9 cellular contexts compared by ENCODE assay signal in the genomic region with DNA sequence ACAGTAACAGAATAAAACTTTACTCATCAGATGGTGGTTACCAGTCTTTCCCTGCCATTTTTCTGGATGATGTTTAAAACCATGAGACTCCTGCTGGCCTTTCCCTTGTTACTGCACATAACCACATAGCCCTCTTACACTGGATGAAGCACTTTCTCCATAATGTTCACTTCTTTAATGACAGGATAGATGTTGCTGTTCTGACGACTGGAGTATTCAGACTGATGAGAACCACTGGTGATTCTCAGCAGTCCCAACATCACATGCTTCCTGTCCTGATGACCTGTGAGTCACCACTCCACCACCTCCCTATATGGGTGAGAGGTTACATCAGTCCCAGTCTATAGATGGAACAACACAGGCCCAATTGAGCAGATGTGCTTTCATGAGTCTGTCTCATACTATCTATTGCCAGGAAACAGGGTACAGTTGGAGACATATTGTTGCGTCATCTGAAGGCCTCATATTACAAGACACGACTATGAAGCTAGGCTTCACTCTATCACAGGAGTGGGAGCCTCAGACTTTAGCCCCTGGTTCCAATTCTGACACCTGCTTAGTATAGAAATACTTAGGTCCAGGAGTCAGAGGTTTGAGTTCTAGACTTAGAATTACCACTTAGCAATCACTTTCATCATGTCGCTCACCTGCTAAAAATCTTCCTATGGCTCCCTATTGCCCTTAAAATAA.
A peak's percentile ranks its signal among the peaks of the same experiment; 100 is the strongest.
DNase-seq lines count a peak whose midpoint lies in the region; ATAC-seq and TF ChIP-seq lines count a peak whose summit lies in the region.
"Had no signal": no experiment of that assay in that cellular context is flagged by ENCODE, and none has a peak within 500 bp of the region (broad histone marks: within the 10 kb centered on the region; RNA-seq: fewer than 3 reads in every experiment).

No MANE protein-coding gene starts in this region.

- H3K36me3 ChIP-seq in SJSA1 = no peaks in the 10 kb centered on the region

- peak; percentile 97 for DNase-seq in DMS53 (lab: John Stamatoyannopoulos, UW)
- DNase-seq in SJSA1 (ENCODE audit: low read depth in 1 of 2, low spot score in 2 of 2) = peak in 1 of 2 experiments; percentile 40
- peak; percentile 82 for DNase-seq in epithelial cell of proximal tubule (ENCODE audit: low read depth)
- DNase-seq in non-pigmented ciliary epithelial cell (ENCODE audit: low read depth) = peak; percentile 95
- DNase-seq in Kasumi-1 (lab: John Stamatoyannopoulos, UW) = no peak
- no peak for DNase-seq in activated effector memory CD4-positive, alpha-beta T cell treated with Interleukin-2 at 50 U/mL for 16 hours

- H3K4me3 ChIP-seq in SJSA1 (no peak overlapping the region), epithelial cell of proximal tubule (ENCODE audit: low read depth, low read length) (no peak overlapping the region)

- H3K27me3 ChIP-seq in SJSA1 (replicated peaks) = no peaks in the 10 kb centered on the region

- TF ChIP-seq CTCF in epithelial cell of proximal tubule (conservative IDR thresholded peaks at IDR 0.05; ENCODE audit: low read depth, low read length) = peak; percentile 28

- H3K9me3 ChIP-seq in SJSA1 (replicated peaks) = no peaks in the 10 kb centered on the region

- 0 out of 2 replicates have a peak overlapping the region, but pooled peaks have one; percentile 25 for H3K27ac ChIP-seq in SJSA1
- H3K27ac ChIP-seq: parathyroid adenoma had no signal

- ATAC-seq in GM19372 (IDR thresholded peaks at IDR 0.05; ENCODE audit: low read depth, unreplicated experiment) (peak; percentile 74), HG03432 (IDR thresholded peaks at IDR 0.05; ENCODE audit: unreplicated experiment) (peak; percentile 97)

- peaks cover 9% of the 10 kb centered on the region for H3K4me1 ChIP-seq in SJSA1 (replicated peaks)
- H3K4me1 ChIP-seq: parathyroid adenoma had no signal

Comparison
In these comparisons a context has a peak if more than half of its experiments do, and no peak if none do; other contexts are left out.
1. DNase-seq: peak in DMS53 (single experiment), epithelial cell of proximal tubule (single experiment) and non-pigmented ciliary epithelial cell (single experiment); none in Kasumi-1 (0 of 2) and activated effector memory CD4-positive, alpha-beta T cell treated with Interleukin-2 at 50 U/mL for 16 hours (single experiment).